Comparison of ENCODE assay signal across 14 cellular contexts in genomic region chr6:93183513-93183912, GRCh38.
A peak's percentile ranks its signal among the peaks of the same experiment; 100 is the strongest.
DNase-seq lines count a peak whose midpoint lies in the region; ATAC-seq, FAIRE-seq and TF ChIP-seq lines count a peak whose summit lies in the region.
"Had no signal": no experiment of that assay in that cellular context is flagged by ENCODE, and none has a peak within 500 bp of the region (broad histone marks: within the 10 kb centered on the region; RNA-seq: fewer than 3 reads in every experiment).

No MANE protein-coding gene starts in this region.

- H3K36me3 ChIP-seq in hepatocyte (replicated peaks; ENCODE audit: insufficient read depth, low read depth) = no peaks in the 10 kb centered on the region
- H3K36me3 ChIP-seq: BE2C had no signal

- peak overlapping the region; percentile 50 for H3K4me2 ChIP-seq in hepatocyte

- H4K20me1 ChIP-seq in hepatocyte (ENCODE audit: insufficient read depth, poor library complexity, severe bottlenecking) = no peaks in the 10 kb centered on the region

- no peak overlapping the region for H3K4me3 Mint-ChIP-seq in activated CD4-positive, alpha-beta T cell treated with anti-CD3 and anti-CD28 coated beads for 36 hours
- H3K4me3 Mint-ChIP-seq: CD8-positive, alpha-beta T cell had no signal

- DNase-seq in D721Med (ENCODE audit: insufficient read length, low spot score) (peak; percentile 11), HEK293T (ENCODE audit: extremely low spot score) (peak; percentile 12), NCI-H82 (lab: John Stamatoyannopoulos, UW) (peak; percentile 95), hepatocyte (ENCODE audit: low spot score) (no peak), HCEC 1CT (no peak), DMS153 treated with DMSO at 0.1 percent for 48 hours (lab: John Stamatoyannopoulos, UW; ENCODE audit: unreplicated experiment) (no peak)
- no peak for DNase-seq in activated CD4-positive, alpha-beta T cell treated with anti-CD3 and anti-CD28 coated beads for 36 hours
- DNase-seq: BE2C; CD8-positive, alpha-beta T cell; KG1; NCI-H1092 treated with DMSO at 0.1 percent for 48 hours; NCI-H2081 treated with DMSO at 0.1 percent for 48 hours; NCI-H446 treated with DMSO at 0.1 percent for 48 hours; NK-92 treated with Interleukin-12 subunit alpha and Interleukin-12 subunit beta, amount 100 ng/mL, for 24 hours had no signal

- H3K27me3 ChIP-seq in hepatocyte = no peaks in the 10 kb centered on the region
- H3K27me3 ChIP-seq: BE2C had no signal

- no peak overlapping the region for H2AFZ ChIP-seq in hepatocyte

- no peaks in the 10 kb centered on the region for H3K9me2 ChIP-seq in hepatocyte (replicated peaks; ENCODE audit: insufficient read depth)

- peaks cover 2% of the 10 kb centered on the region for H3K9me3 Mint-ChIP-seq in activated CD4-positive, alpha-beta T cell treated with anti-CD3 and anti-CD28 coated beads for 36 hours (ENCODE audit: low read depth)
- H3K9me3 Mint-ChIP-seq: CD8-positive, alpha-beta T cell had no signal

- CTCF ChIA-PET in HEK293T (lab: Yijun Ruan, JAX) = no interaction called here
- CTCF ChIA-PET in activated CD4-positive, alpha-beta T cell treated with anti-CD3 and anti-CD28 coated beads for 36 hours (lab: Charles Lee) = no interaction called here

- H3K9me3 ChIP-seq in hepatocyte (ENCODE audit: low read depth) = no peaks in the 10 kb centered on the region
- H3K9me3 ChIP-seq: BE2C had no signal

- TF ChIP-seq CTCF in D721Med (IDR thresholded peaks at IDR 0.05; ENCODE audit: insufficient read depth, missing control alignments) = no peak
- TF ChIP-seq CTCF in hepatocyte (IDR thresholded peaks at IDR 0.05; ENCODE audit: poor library complexity) = no peak

- 9% methylated on average over 3 of the region's 3 CpGs for WGBS in hepatocyte (ENCODE audit: low lambda C conversion rate, missing lambda C conversion rate)

- H3K79me2 ChIP-seq in hepatocyte = no peaks in the 10 kb centered on the region

- H3K4me1 Mint-ChIP-seq in activated CD4-positive, alpha-beta T cell treated with anti-CD3 and anti-CD28 coated beads for 36 hours = no peaks in the 10 kb centered on the region

- H3K27ac Mint-ChIP-seq in activated CD4-positive, alpha-beta T cell treated with anti-CD3 and anti-CD28 coated beads for 36 hours = no peak overlapping the region
- H3K27ac Mint-ChIP-seq: CD8-positive, alpha-beta T cell had no signal

- H3K27ac ChIP-seq in hepatocyte = no peak overlapping the region

- POLR2A ChIA-PET in HEK293T (lab: Yijun Ruan, JAX) = interaction anchor here (1.9 kb wide), 1 partner anchor 235 kb away, joined by 5 read pairs; no protein-coding TSS in a partner anchor
- POLR2A ChIA-PET in activated CD4-positive, alpha-beta T cell treated with anti-CD3 and anti-CD28 coated beads for 36 hours (lab: Charles Lee) = no interaction called here

- FAIRE-seq in D721Med (lab: Jason Lieb, UNC) = peak; percentile 96

- H3K4me3 ChIP-seq in hepatocyte = no peak overlapping the region

- no peaks in the 10 kb centered on the region for H3K27me3 Mint-ChIP-seq in activated CD4-positive, alpha-beta T cell treated with anti-CD3 and anti-CD28 coated beads for 36 hours

- no peak for ATAC-seq in activated CD4-positive, alpha-beta T cell treated with anti-CD3 and anti-CD28 coated beads for 36 hours
- ATAC-seq: CD8-positive, alpha-beta T cell had no signal

- intact Hi-C loops in activated CD4-positive, alpha-beta T cell treated with anti-CD3 and anti-CD28 coated beads for 36 hours (cut with DNase I, micrococcal nuclease) = no loop called here

- no peaks in the 10 kb centered on the region for H3K4me1 ChIP-seq in hepatocyte (ENCODE audit: insufficient read depth)
- H3K4me1 ChIP-seq: BE2C had no signal

- H3K36me3 Mint-ChIP-seq in activated CD4-positive, alpha-beta T cell treated with anti-CD3 and anti-CD28 coated beads for 36 hours (ENCODE audit: low read depth) = no peaks in the 10 kb centered on the region
- H3K36me3 Mint-ChIP-seq: CD8-positive, alpha-beta T cell had no signal

TF ChIP-seq in HEK293T, 16 proteins besides CTCF, POLR2A, EP300 and RAD21:
- TF ChIP-seq PKNOX1 (IDR thresholded peaks at IDR 0.05) (peak; percentile 68), ZNF384 (IDR thresholded peaks at IDR 0.05) (no peak)

Comparison
In these comparisons a context has a peak if more than half of its experiments do, and no peak if none do; other contexts are left out.
1. DNase-seq: peak in D721Med (single experiment), HEK293T (single experiment) and NCI-H82 (single experiment); none in hepatocyte (single experiment), HCEC 1CT (single experiment), DMS153 treated with DMSO at 0.1 percent for 48 hours (single experiment) and activated CD4-positive, alpha-beta T cell treated with anti-CD3 and anti-CD28 coated beads for 36 hours (single experiment).